In the genomic region with DNA sequence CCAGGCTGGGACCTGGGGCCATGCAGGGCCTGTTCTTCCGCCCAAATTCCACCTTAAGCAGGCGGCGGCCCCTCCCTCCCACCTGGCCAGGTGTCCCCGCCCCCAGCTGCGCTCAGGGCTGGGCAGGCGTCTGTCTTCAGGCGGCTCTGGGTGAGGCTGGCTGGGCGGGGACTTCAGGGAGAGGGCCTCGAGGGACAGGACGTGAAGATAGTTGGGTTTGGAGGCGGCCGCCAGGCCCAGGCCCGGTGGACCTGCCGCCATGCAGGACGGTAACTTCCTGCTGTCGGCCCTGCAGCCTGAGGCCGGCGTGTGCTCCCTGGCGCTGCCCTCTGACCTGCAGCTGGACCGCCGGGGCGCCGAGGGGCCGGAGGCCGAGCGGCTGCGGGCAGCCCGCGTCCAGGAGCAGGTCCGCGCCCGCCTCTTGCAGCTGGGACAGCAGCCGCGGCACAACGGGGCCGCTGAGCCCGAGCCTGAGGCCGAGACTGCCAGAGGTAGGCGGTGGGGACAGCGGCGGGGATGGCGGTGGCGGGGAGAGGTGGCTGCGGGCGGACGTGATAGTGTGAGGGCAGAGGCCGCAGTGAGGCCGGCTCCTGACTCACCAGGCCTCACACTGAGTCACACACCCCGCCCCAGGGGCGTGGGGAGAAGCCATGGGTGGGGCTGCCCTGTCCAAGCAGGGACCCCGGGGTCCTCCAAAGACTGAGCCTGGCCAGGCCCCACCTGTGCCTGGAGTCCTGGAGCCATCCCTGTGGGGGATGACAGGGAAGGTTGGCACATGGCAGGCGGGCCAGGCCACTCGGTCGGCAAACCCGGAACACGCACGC, we compare ENCODE assay signal across 10 cellular contexts. TPM values are rescaled to one million over a fixed set of nuclear protein-coding genes. Genes with fewer than 3 reads are reported as not detected.
DNase-seq lines count a peak whose midpoint lies in the region; ATAC-seq, FAIRE-seq and TF ChIP-seq lines count a peak whose summit lies in the region.
"Had no signal": no experiment of that assay in that cellular context is flagged by ENCODE, and none has a peak within 500 bp of the region (broad histone marks: within the 10 kb centered on the region; RNA-seq: fewer than 3 reads in every experiment).

Gene PKP3 (plus strand): TSS at position 176 of the 824 bp plus-strand sequence. CDS start 84 bp downstream, at position 260.

- peaks cover 32% of the 10 kb centered on the region for H3K4me1 ChIP-seq in body of pancreas
- H3K4me1 ChIP-seq in testis: peaks cover 2% of the 10 kb centered on the region

- TF ChIP-seq POLR2A in body of pancreas (IDR thresholded peaks at IDR 0.05) (peak; percentile 62 to 73 (median 69)), lower leg skin (IDR thresholded peaks at IDR 0.05) (no peak), testis (IDR thresholded peaks at IDR 0.05) (no peak)

- 34% methylated on average over 45 of the region's 57 CpGs; no CpG with 5 or more reads in 1 of the 2 donors for WGBS in body of pancreas, 2 donors
- 31 to 47% methylated on average over 43 to 50 of the region's 57 CpGs for WGBS in lower leg skin, 2 donors
- 69 to 91% methylated on average over 28 to 56 of the region's 57 CpGs for WGBS in testis, 2 donors

- H3K4me3 ChIP-seq in body of pancreas (peak within 1 kb of the TSS; percentile 22 to 61), lower leg skin (ENCODE audit: low read depth, poor library complexity, severe bottlenecking) (peak within 1 kb of the TSS; percentile 18), testis (no peak within 1 kb of the TSS)
- H3K4me3 ChIP-seq: uterus had no signal

- H3K36me3 ChIP-seq in body of pancreas (replicated peaks in 1 of 2; ENCODE audit: insufficient read depth in 1 of 2, low read depth in 2 of 2) (peaks cover 0 to 2% of the 10 kb centered on the region in 2 donors), testis (ENCODE audit: low read depth, missing control alignments) (no peaks in the 10 kb centered on the region)
- H3K36me3 ChIP-seq: uterus had no signal

- peak within 1 kb of the TSS; percentile 91 for H3K27ac ChIP-seq in 22Rv1
- H3K27ac ChIP-seq in body of pancreas: peak within 1 kb of the TSS; percentile 70 to 84 (median 78)
- H3K27ac ChIP-seq in testis: no peak within 1 kb of the TSS
- H3K27ac ChIP-seq: uterus had no signal

- intact Hi-C loops in body of pancreas (cut with DNase I) (no loop called here), lower leg skin (cut with DNase I; ENCODE audit: low total_unique reads) (no loop called here), testis (cut with DNase I; ENCODE audit: low total_unique reads) (no loop called here)

- peak; percentile 89 for ATAC-seq in body of pancreas

- peak; percentile 69 for FAIRE-seq in HTR-8/SVneo (lab: Jason Lieb, UNC)

- no peaks in the 10 kb centered on the region for H3K9me3 ChIP-seq in body of pancreas
- H3K9me3 ChIP-seq in testis: no peaks in the 10 kb centered on the region
- H3K9me3 ChIP-seq: uterus had no signal

- peak; percentile 69 for DNase-seq in HTR-8/SVneo (ENCODE audit: insufficient read length, low spot score)
- peak; percentile 86 to 92 (median 91) for DNase-seq in body of pancreas
- DNase-seq in lower leg skin (ENCODE audit: low spot score in 2 of 2): peak in 1 of 2 donors; percentile 73
- no peak for DNase-seq in NCI-H2227 treated with DMSO at 0.1 percent for 48 hours (lab: John Stamatoyannopoulos, UW)
- DNase-seq in NCI-H446 (lab: John Stamatoyannopoulos, UW): no peak
- DNase-seq in testis: no peak
- DNase-seq in T-helper 9 cell: no peak
- DNase-seq: NK-92 treated with Interleukin-12 subunit alpha and Interleukin-12 subunit beta, amount 100 ng/mL, for 24 hours; uterus had no signal

- H3K27me3 ChIP-seq in body of pancreas: no peaks in the 10 kb centered on the region
- no peaks in the 10 kb centered on the region for H3K27me3 ChIP-seq in testis

- TF ChIP-seq CTCF in 22Rv1 (IDR thresholded peaks at IDR 0.05) (no peak), body of pancreas (IDR thresholded peaks at IDR 0.05) (no peak), lower leg skin (IDR thresholded peaks at IDR 0.05) (no peak), testis (IDR thresholded peaks at IDR 0.05) (no peak)

RNA-seq across cellular contexts. Expression of gene PKP3, which starts in this region (rescaled TPM):
- total RNA-seq in body of pancreas: 10 to 100 TPM; 46.2 to 48.8 TPM
- total RNA-seq in lower leg skin: 100 to 1,000 TPM; 612 to 880 (median 754) TPM
- total RNA-seq in testis: 1 to 10 TPM; 1.6 to 3.1 TPM
- 1.2 TPM for polyA plus RNA-seq in testis (ENCODE audit: insufficient read depth, low read depth, low replicate concordance)

Comparison
In these comparisons a context has a peak if more than half of its experiments do, and no peak if none do; other contexts are left out.
1. RNA of gene PKP3 (total RNA-seq): 612 to 880 TPM in lower leg skin; 46.2 to 48.8 TPM in body of pancreas and 1.6 to 3.1 TPM in testis; every median in the first group is over 10 times any median in the second.
2. H3K27ac ChIP-seq: peak in 22Rv1 (single experiment) and body of pancreas (4 of 4); none in testis (0 of 2).
3. DNase-seq: peak in HTR-8/SVneo (single experiment) and body of pancreas (4 of 4); none in NCI-H2227 treated with DMSO at 0.1 percent for 48 hours (single experiment), NCI-H446 (0 of 2), testis (single experiment) and T-helper 9 cell (single experiment).
4. H3K4me3 ChIP-seq: peak in body of pancreas (2 of 2) and lower leg skin (single experiment); none in testis (0 of 2).
5. POLR2A ChIP-seq: peak in body of pancreas (3 of 3); none in lower leg skin (0 of 2) and testis (single experiment).